In genomic region chr5:180786398-180787005, GRCh38 we compare ENCODE assay signal across 9 cellular contexts. TPM values are rescaled to one million over a fixed set of nuclear protein-coding genes. Genes with fewer than 3 reads are reported as not detected.
DNase-seq lines count a peak whose midpoint lies in the region; ATAC-seq and TF ChIP-seq lines count a peak whose summit lies in the region.
"Had no signal": no experiment of that assay in that cellular context is flagged by ENCODE, and none has a peak within 500 bp of the region (broad histone marks: within the 10 kb centered on the region; RNA-seq: fewer than 3 reads in every experiment).

No MANE protein-coding gene starts in this region.

- H3K9me3 ChIP-seq in GM23248 (ENCODE audit: low read depth) = no peaks in the 10 kb centered on the region
- no peaks in the 10 kb centered on the region for H3K9me3 ChIP-seq in hepatocyte (ENCODE audit: low read depth)
- H3K9me3 ChIP-seq in BE2C = no peaks in the 10 kb centered on the region

- H3K4me2 ChIP-seq in GM23248 (ENCODE audit: unreplicated experiment) (peak overlapping the region; percentile 91), hepatocyte (peak overlapping the region; percentile 55)

- H3F3A ChIP-seq in GM23248 (ENCODE audit: insufficient read depth) = peaks cover 40% of the 10 kb centered on the region

- WGBS in GM23248 (ENCODE audit: low coverage in 1 of 2, low lambda C conversion rate in 2 of 2, missing lambda C conversion rate in 2 of 2), 2 experiments = 25 to 30% methylated on average over 16 of the region's 16 CpGs
- WGBS in hepatocyte (ENCODE audit: low lambda C conversion rate, missing lambda C conversion rate) = 64% methylated on average over 16 of the region's 16 CpGs

- H3K36me3 ChIP-seq in GM23248 (ENCODE audit: low read depth) = peaks cover 12% of the 10 kb centered on the region; the same call in 1 of the 2 replicates
- H3K36me3 ChIP-seq in hepatocyte (replicated peaks; ENCODE audit: insufficient read depth, low read depth) = no peaks in the 10 kb centered on the region
- peaks cover 12% of the 10 kb centered on the region for H3K36me3 ChIP-seq in BE2C

- no peaks in the 10 kb centered on the region; the same call in 1 of the 2 replicates for H4K20me1 ChIP-seq in GM23248 (ENCODE audit: insufficient read depth)
- H4K20me1 ChIP-seq in hepatocyte (ENCODE audit: insufficient read depth, poor library complexity, severe bottlenecking) = peaks cover 8% of the 10 kb centered on the region

- no peak for ATAC-seq in HG03175 (IDR thresholded peaks at IDR 0.05; ENCODE audit: unreplicated experiment)
- ATAC-seq: activated CD4-positive, CD25-positive, alpha-beta regulatory T cell treated with anti-CD3 and anti-CD28 coated beads, Interleukin-2, amount 50 U/mL, for 24 hours had no signal

- in situ Hi-C loops in GM23248 (cut with MboI) (no loop called here), G401 (cut with HindIII; ENCODE audit: low sequenced_read_pairs) (no loop called here), ACHN (cut with HindIII; ENCODE audit: low pct_ligation_motif_present, low pct_unique_long_range_greater_than_20kb, low sequenced_read_pairs) (no loop called here)

- DNase-seq in GM23248 = peak; percentile 43
- peak; percentile 50 for DNase-seq in activated CD8-positive, alpha-beta memory T cell treated with anti-CD3 and anti-CD28 coated beads, Interleukin-2, amount 50 U/mL, for 48 hours
- DNase-seq in hepatocyte (ENCODE audit: low spot score) = no peak
- DNase-seq in retina = peak; percentile 44
- DNase-seq in BE2C = no peak
- no peak for DNase-seq in G401 (ENCODE audit: low spot score)
- no peak for DNase-seq in ACHN

- H3K27ac ChIP-seq in GM23248 = peak overlapping the region; percentile 98
- peak overlapping the region; percentile 89 for H3K27ac ChIP-seq in hepatocyte

- TF ChIP-seq CTCF in hepatocyte (IDR thresholded peaks at IDR 0.05; ENCODE audit: poor library complexity) = no peak
- no peak for TF ChIP-seq CTCF in BE2C (IDR thresholded peaks at IDR 0.05; ENCODE audit: low read depth, low read length)

- H3K4me1 ChIP-seq in GM23248 (ENCODE audit: insufficient read depth) = peaks cover 31% of the 10 kb centered on the region
- H3K4me1 ChIP-seq in hepatocyte (ENCODE audit: insufficient read depth) = peaks cover 27% of the 10 kb centered on the region
- no peaks in the 10 kb centered on the region for H3K4me1 ChIP-seq in BE2C

- H3K79me2 ChIP-seq in GM23248 (ENCODE audit: insufficient read depth) = peaks cover 49% of the 10 kb centered on the region
- H3K79me2 ChIP-seq in hepatocyte = peaks cover 21% of the 10 kb centered on the region

- H3K9me2 ChIP-seq in GM23248 (ENCODE audit: insufficient read depth) (no peaks in the 10 kb centered on the region), hepatocyte (replicated peaks; ENCODE audit: insufficient read depth) (no peaks in the 10 kb centered on the region)

- H3K9ac ChIP-seq in GM23248 = peak overlapping the region; percentile 82

- H3K4me3 ChIP-seq in GM23248 (no peak overlapping the region), hepatocyte (no peak overlapping the region), BE2C (ENCODE audit: low read depth, low read length) (no peak overlapping the region)

- H2AFZ ChIP-seq in GM23248 (peak overlapping the region; percentile 57), hepatocyte (no peak overlapping the region)

- no peaks in the 10 kb centered on the region for H3K27me3 ChIP-seq in GM23248 (replicated peaks; ENCODE audit: insufficient read depth)
- no peaks in the 10 kb centered on the region for H3K27me3 ChIP-seq in hepatocyte
- H3K27me3 ChIP-seq in BE2C = no peaks in the 10 kb centered on the region

RNA-seq across cellular contexts. Expression of gene MGAT1, which starts 16.1 kb away (rescaled TPM):
- total RNA-seq in GM23248 (2014; rRNA removed; shearing (Covaris generic)) = 200 and 209 TPM in 2 replicates
- 180 and 192 TPM in 2 replicates for polyA plus RNA-seq in GM23248 (2016; fragmentation: Nextera tagmentation; extraction: Ambion mirVana)
- total RNA-seq in hepatocyte = 137 and 152 TPM in 2 replicates
- 149 and 151 TPM in 2 replicates for polyA plus RNA-seq in hepatocyte
- 120 TPM for polyA plus RNA-seq in BE2C (2012; ENCODE audit: insufficient read depth, insufficient read length, low read depth)
- total RNA-seq in G401 (2014; rRNA removed; shearing (Covaris generic)) = 207 and 258 TPM in 2 replicates

RNA-seq across cellular contexts. Expression of gene OR2Y1, which starts 46.6 kb away (rescaled TPM):
- total RNA-seq in GM23248 (2014; rRNA removed; shearing (Covaris generic)) = not detected in 2 replicates
- polyA plus RNA-seq in GM23248 (2016; fragmentation: Nextera tagmentation; extraction: Ambion mirVana) (not detected in 2 replicates), hepatocyte (not detected in 2 replicates)
- total RNA-seq in hepatocyte = not detected in 2 replicates
- polyA plus RNA-seq in BE2C (2012; ENCODE audit: insufficient read depth, insufficient read length, low read depth) = not detected
- not detected in 2 replicates for total RNA-seq in G401 (2014; rRNA removed; shearing (Covaris generic))

Comparison
In these comparisons a context has a peak if more than half of its experiments do, and no peak if none do; other contexts are left out.
1. DNase-seq: peak in GM23248 (single experiment), activated CD8-positive, alpha-beta memory T cell treated with anti-CD3 and anti-CD28 coated beads, Interleukin-2, amount 50 U/mL, for 48 hours (single experiment) and retina (single experiment); none in hepatocyte (single experiment), BE2C (single experiment), G401 (single experiment) and ACHN (single experiment).